22 cellular contexts compared by ENCODE assay signal in genomic region chr2:44326548-44327269, GRCh38. TPM values are rescaled to one million over a fixed set of nuclear protein-coding genes. Genes with fewer than 3 reads are reported as not detected.
DNase-seq lines count a peak whose midpoint lies in the region; ATAC-seq, FAIRE-seq and TF ChIP-seq lines count a peak whose summit lies in the region.
"Had no signal": no experiment of that assay in that cellular context is flagged by ENCODE, and none has a peak within 500 bp of the region (broad histone marks: within the 10 kb centered on the region; RNA-seq: fewer than 3 reads in every experiment).

No MANE protein-coding gene starts in this region.

- CTCF ChIA-PET in activated CD4-positive, alpha-beta T cell treated with anti-CD3 and anti-CD28 coated beads for 36 hours (lab: Charles Lee): interaction anchor here (1.4 kb wide), 1 partner anchor 11 kb away, joined by 4 read pairs; no protein-coding TSS in a partner anchor

- H3K27me3 ChIP-seq in ascending aorta (no peaks in the 10 kb centered on the region), parathyroid adenoma (ENCODE audit: control insufficient read depth, insufficient read depth, low read length) (no peaks in the 10 kb centered on the region), tibial artery (no peaks in the 10 kb centered on the region)

- H3K9me3 ChIP-seq in ascending aorta (no peaks in the 10 kb centered on the region), kidney (ENCODE audit: control insufficient read depth in 1 of 2, low read length in 2 of 2) (no peaks in the 10 kb centered on the region), parathyroid adenoma (ENCODE audit: control insufficient read depth, low read length) (no peaks in the 10 kb centered on the region), tibial artery (no peaks in the 10 kb centered on the region)

- no peak for TF ChIP-seq CTCF in ascending aorta (IDR thresholded peaks at IDR 0.05)
- no peak for TF ChIP-seq CTCF in kidney (IDR thresholded peaks at IDR 0.05; ENCODE audit: borderline replicate concordance, extremely low read depth, insufficient read depth)
- no peak for TF ChIP-seq CTCF in parathyroid adenoma (IDR thresholded peaks at IDR 0.05)
- no peak for TF ChIP-seq CTCF in tibial artery (IDR thresholded peaks at IDR 0.05)

- no peaks in the 10 kb centered on the region for H3K27me3 Mint-ChIP-seq in activated CD4-positive, alpha-beta T cell treated with anti-CD3 and anti-CD28 coated beads for 36 hours
- H3K27me3 Mint-ChIP-seq: CD8-positive, alpha-beta memory T cell had no signal

- no peak overlapping the region for H2AFZ ChIP-seq in parathyroid adenoma

- peaks cover 24 to 54% of the 10 kb centered on the region in 2 donors for H3K36me3 ChIP-seq in ascending aorta
- H3K36me3 ChIP-seq in kidney (ENCODE audit: control insufficient read depth in 1 of 2, insufficient read depth in 2 of 2, low read length in 2 of 2): peaks cover 9 to 20% of the 10 kb centered on the region in 2 donors
- H3K36me3 ChIP-seq in parathyroid adenoma (ENCODE audit: control insufficient read depth, insufficient read depth, low read length): no peaks in the 10 kb centered on the region
- peaks cover 43 to 75% (median 49%) of the 10 kb centered on the region in 3 donors for H3K36me3 ChIP-seq in tibial artery

- no peaks in the 10 kb centered on the region for H3K79me2 ChIP-seq in parathyroid adenoma

- no peak for FAIRE-seq in kidney (lab: Jason Lieb, UNC)

- no peak overlapping the region for H3K27ac Mint-ChIP-seq in activated CD4-positive, alpha-beta T cell treated with anti-CD3 and anti-CD28 coated beads for 36 hours
- H3K27ac Mint-ChIP-seq: CD8-positive, alpha-beta memory T cell; HFFc6 had no signal

- H3K4me2 ChIP-seq in parathyroid adenoma (ENCODE audit: low read length): peak overlapping the region; percentile 55
- H3K4me2 ChIP-seq: KMS-11 had no signal

- intact Hi-C loops in ascending aorta (cut with DNase I) (loop anchor here (5.0 kb wide), 1 partner anchor 36 kb away; the partner anchor contains the start of genes CAMKMT and PREPL), kidney (cut with DNase I) (no loop called here), tibial artery (cut with DNase I; ENCODE audit: low total_unique reads) (no loop called here)
- intact Hi-C loops in activated CD4-positive, alpha-beta T cell treated with anti-CD3 and anti-CD28 coated beads for 36 hours (cut with DNase I, micrococcal nuclease): no loop called here

- ATAC-seq in activated CD4-positive, alpha-beta T cell treated with anti-CD3 and anti-CD28 coated beads for 36 hours: no peak

- no peaks in the 10 kb centered on the region for H3K9me3 Mint-ChIP-seq in activated CD4-positive, alpha-beta T cell treated with anti-CD3 and anti-CD28 coated beads for 36 hours (ENCODE audit: low read depth)
- H3K9me3 Mint-ChIP-seq: CD8-positive, alpha-beta memory T cell; HFFc6 had no signal

- H3K27ac ChIP-seq in ascending aorta (peak overlapping the region; percentile 21 to 62), kidney (ENCODE audit: low read depth in 2 of 2, low read length in 2 of 2) (peak overlapping the region; percentile 82 to 88), parathyroid adenoma (peak overlapping the region; percentile 80), tibial artery (peak overlapping the region; percentile 45 to 64)
- H3K27ac ChIP-seq: KMS-11 had no signal

- H3K4me1 ChIP-seq in ascending aorta (peaks cover 0 to 33% of the 10 kb centered on the region in 2 donors), kidney (ENCODE audit: control insufficient read depth in 1 of 2, insufficient read depth in 1 of 2, low read depth in 1 of 2, low read length in 2 of 2) (peaks cover 10 to 27% of the 10 kb centered on the region in 2 donors), parathyroid adenoma (peaks cover 14% of the 10 kb centered on the region), tibial artery (peaks cover 0 to 26% (median 16%) of the 10 kb centered on the region in 4 donors)

- no peak overlapping the region for H3K4me3 Mint-ChIP-seq in activated CD4-positive, alpha-beta T cell treated with anti-CD3 and anti-CD28 coated beads for 36 hours
- H3K4me3 Mint-ChIP-seq: CD8-positive, alpha-beta memory T cell; HFFc6 had no signal

- peak overlapping the region in 1 of 2 donors; percentile 63 for H3K9ac ChIP-seq in kidney (ENCODE audit: low read length in 2 of 2)
- H3K9ac ChIP-seq in parathyroid adenoma: no peak overlapping the region
- H3K9ac ChIP-seq: KMS-11 had no signal

- no peak overlapping the region for H3K4me3 ChIP-seq in ascending aorta
- peak overlapping the region in 1 of 2 donors; percentile 1 for H3K4me3 ChIP-seq in kidney (ENCODE audit: low read length in 2 of 2)
- H3K4me3 ChIP-seq in parathyroid adenoma (ENCODE audit: low read depth, low read length): peak overlapping the region; percentile 19
- H3K4me3 ChIP-seq in tibial artery: no peak overlapping the region

- POLR2A ChIA-PET in activated CD4-positive, alpha-beta T cell treated with anti-CD3 and anti-CD28 coated beads for 36 hours (lab: Charles Lee): no interaction called here

- H3K36me3 Mint-ChIP-seq in activated CD4-positive, alpha-beta T cell treated with anti-CD3 and anti-CD28 coated beads for 36 hours (ENCODE audit: low read depth): peaks cover 51% of the 10 kb centered on the region

- DNase-seq in ascending aorta (ENCODE audit: low spot score in 2 of 2) (no peak), kidney (no peak), tibial artery (no peak), amygdala (lab: John Stamatoyannopoulos, UW) (no peak), HCEC 1CT (no peak)
- DNase-seq in activated CD4-positive, alpha-beta T cell treated with anti-CD3 and anti-CD28 coated beads for 36 hours: no peak
- DNase-seq: ACHN; C1 segment of cervical spinal cord; CD8-positive, alpha-beta memory T cell; DND-41; HFFc6; MV-4-11; NCI-H1417; NCI-H187; NCI-H2107; NCI-H510A; NCI-H748 treated with DMSO at 0.1 percent for 48 hours; NK-92 treated with Interleukin-12 subunit alpha and Interleukin-12 subunit beta, amount 100 ng/mL, for 24 hours; SHP77 treated with DMSO at 0.1 percent for 48 hours had no signal

- peaks cover 10% of the 10 kb centered on the region for H3K4me1 Mint-ChIP-seq in activated CD4-positive, alpha-beta T cell treated with anti-CD3 and anti-CD28 coated beads for 36 hours

RNA-seq across cellular contexts. Expression of gene PREPL, which starts 34.6 kb away (rescaled TPM):
- total RNA-seq in ascending aorta (22.6 TPM), kidney (67.9 TPM)
- polyA plus RNA-seq in kidney (ENCODE audit: insufficient read depth, low read depth, low replicate concordance): 32.1 TPM
- 10 to 100 TPM; 31.5 to 38.6 TPM for total RNA-seq in activated CD4-positive, alpha-beta T cell treated with anti-CD3 and anti-CD28 coated beads for 36 hours

RNA-seq across cellular contexts. Expression of gene CAMKMT, which starts 35.0 kb away (rescaled TPM):
- total RNA-seq in ascending aorta: 5.1 TPM
- total RNA-seq in kidney: 14.5 TPM
- 9.9 TPM for polyA plus RNA-seq in kidney (ENCODE audit: insufficient read depth, low read depth, low replicate concordance)
- 10 to 100 TPM; 10.8 to 13.3 TPM for total RNA-seq in activated CD4-positive, alpha-beta T cell treated with anti-CD3 and anti-CD28 coated beads for 36 hours

RNA-seq across cellular contexts. Expression of gene SLC3A1, which starts 51.4 kb away (rescaled TPM):
- 1.1 TPM for total RNA-seq in ascending aorta
- 241 TPM for total RNA-seq in kidney
- 435 TPM for polyA plus RNA-seq in kidney (ENCODE audit: insufficient read depth, low read depth, low replicate concordance)
- total RNA-seq in activated CD4-positive, alpha-beta T cell treated with anti-CD3 and anti-CD28 coated beads for 36 hours: not detected
- total RNA-seq: G401 had no signal

Comparison
In these comparisons a context has a peak if more than half of its experiments do, and no peak if none do; other contexts are left out.
1. RNA of gene SLC3A1, which starts 51.4 kb away (total RNA-seq): 241 TPM in kidney (single experiment); 1.1 TPM in ascending aorta (single experiment) and not detected in activated CD4-positive, alpha-beta T cell treated with anti-CD3 and anti-CD28 coated beads for 36 hours; every median in the first group is over 100 times any median in the second.
2. Peak in every context shown above with its lines, with median percentiles within 50 percentile points of each other: H3K27ac ChIP-seq.